In genomic region chr12:57744777-57745484, GRCh38 we compare ENCODE assay signal across 8 cellular contexts. TPM values are rescaled to one million over a fixed set of nuclear protein-coding genes. Genes with fewer than 3 reads are reported as not detected.
A peak's percentile ranks its signal among the peaks of the same experiment; 100 is the strongest.
DNase-seq lines count a peak whose midpoint lies in the region; ATAC-seq lines count a peak whose summit lies in the region.

Gene TSPAN31 (plus strand): TSS chr12:57745039. CDS start chr12:57745155, 116 bp downstream.

- peaks cover 35 to 46% (median 43%) of the 10 kb centered on the region in 11 experiments for H3K36me3 ChIP-seq in BLaER1 treated with 17β-estradiol and CSF1 and Interleukin-3, amounts not matched to agents 10 nM and 100 nM

- POLR2A ChIA-PET in activated CD4-positive, alpha-beta T cell treated with anti-CD3 and anti-CD28 coated beads, Interleukin-2, amount 10 ng/mL, durations not matched to agents 7 days and 5 days (lab: Charles Lee): no interaction called here

- H3K27ac ChIP-seq in BLaER1 treated with 17β-estradiol and CSF1 and Interleukin-3, amounts not matched to agents 10 nM and 100 nM: peak within 1 kb of the TSS; percentile 79 to 98 (median 88)
- H3K27ac ChIP-seq in layer of hippocampus (ENCODE audit: low read depth, low read length): peak within 1 kb of the TSS; percentile 90

- H3K4me1 ChIP-seq in BLaER1 treated with 17β-estradiol and CSF1 and Interleukin-3, amounts not matched to agents 10 nM and 100 nM: peaks cover 46 to 68% (median 53%) of the 10 kb centered on the region in 10 experiments

- H3K4me3 ChIP-seq in BLaER1 treated with 17β-estradiol and CSF1 and Interleukin-3, amounts not matched to agents 10 nM and 100 nM: peak within 1 kb of the TSS; percentile 74 to 91 (median 82)

- H3K27me3 ChIP-seq in BLaER1 treated with 17β-estradiol and CSF1 and Interleukin-3, amounts not matched to agents 10 nM and 100 nM: no peaks in the 10 kb centered on the region
- no peaks in the 10 kb centered on the region for H3K27me3 ChIP-seq in layer of hippocampus (ENCODE audit: control insufficient read depth, insufficient read depth, low read length)

- DNase-seq in NCI-H748 (lab: John Stamatoyannopoulos, UW; ENCODE audit: unreplicated experiment) (peak; percentile 98), cortex of kidney (lab: John Stamatoyannopoulos, UW) (peak; percentile 57)
- peak; percentile 98 for DNase-seq in activated CD4-positive, alpha-beta T cell treated with anti-CD3 and anti-CD28 coated beads, Interleukin-2, amount 10 ng/mL, durations not matched to agents 7 days and 5 days
- DNase-seq in stimulated activated CD4-positive, alpha-beta T cell treated with anti-CD3 and anti-CD28 coated beads, Interleukin-1b, Interleukin-23, amount 100 ng/mL, for 24 hours (ENCODE audit: low read depth in 4 of 4, low spot score in 1 of 4): peak; percentile 85 to 94 (median 89)

- H3K4me3 Mint-ChIP-seq in activated CD4-positive, alpha-beta T cell treated with anti-CD3 and anti-CD28 coated beads, Interleukin-2, amount 10 ng/mL, durations not matched to agents 7 days and 5 days: peak within 1 kb of the TSS; percentile 81

- no peaks in the 10 kb centered on the region for H3K9me3 ChIP-seq in BLaER1 treated with 17β-estradiol and CSF1 and Interleukin-3, amounts not matched to agents 10 nM and 100 nM (replicated peaks in 1 of 11)

- H3K27ac Mint-ChIP-seq in activated CD4-positive, alpha-beta T cell treated with anti-CD3 and anti-CD28 coated beads, Interleukin-2, amount 10 ng/mL, durations not matched to agents 7 days and 5 days: peak within 1 kb of the TSS; percentile 92

- no peaks in the 10 kb centered on the region for H3K9me3 Mint-ChIP-seq in activated CD4-positive, alpha-beta T cell treated with anti-CD3 and anti-CD28 coated beads, Interleukin-2, amount 10 ng/mL, durations not matched to agents 7 days and 5 days

- peak within 1 kb of the TSS; percentile 84 to 98 (median 87) for H3K9ac ChIP-seq in BLaER1 treated with 17β-estradiol and CSF1 and Interleukin-3, amounts not matched to agents 10 nM and 100 nM

- ATAC-seq in GM19372 (IDR thresholded peaks at IDR 0.05; ENCODE audit: low read depth, unreplicated experiment) (peak; percentile 75), HG03521 (IDR thresholded peaks at IDR 0.05; ENCODE audit: unreplicated experiment) (peak; percentile 77)

- peaks cover 0 to 44% (median 9%) of the 10 kb centered on the region in 11 experiments; a peak in 12 of 22 replicates for H4K20me1 ChIP-seq in BLaER1 treated with 17β-estradiol and CSF1 and Interleukin-3, amounts not matched to agents 10 nM and 100 nM

- H3K36me3 Mint-ChIP-seq in activated CD4-positive, alpha-beta T cell treated with anti-CD3 and anti-CD28 coated beads, Interleukin-2, amount 10 ng/mL, durations not matched to agents 7 days and 5 days (ENCODE audit: low read depth): peaks cover 40% of the 10 kb centered on the region

- no peaks in the 10 kb centered on the region for H3K27me3 Mint-ChIP-seq in activated CD4-positive, alpha-beta T cell treated with anti-CD3 and anti-CD28 coated beads, Interleukin-2, amount 10 ng/mL, durations not matched to agents 7 days and 5 days

- CTCF ChIA-PET in activated CD4-positive, alpha-beta T cell treated with anti-CD3 and anti-CD28 coated beads, Interleukin-2, amount 10 ng/mL, durations not matched to agents 7 days and 5 days (lab: Charles Lee): interaction anchor here (0.5 to 2.2 kb wide), 6 partner anchors 10 to 1269 kb away, joined by 3 to 6 read pairs (median 4); no protein-coding TSS in a partner anchor

- H3K4me2 ChIP-seq in BLaER1 treated with 17β-estradiol and CSF1 and Interleukin-3, amounts not matched to agents 10 nM and 100 nM: peak within 1 kb of the TSS; percentile 79 to 96 (median 91)

- H3K4me1 Mint-ChIP-seq in activated CD4-positive, alpha-beta T cell treated with anti-CD3 and anti-CD28 coated beads, Interleukin-2, amount 10 ng/mL, durations not matched to agents 7 days and 5 days: peaks cover 58% of the 10 kb centered on the region

RNA-seq across cellular contexts. Expression of gene TSPAN31, which starts in this region (rescaled TPM):
- 10 to 100 TPM; 18.6 to 22.3 TPM for total RNA-seq in activated CD4-positive, alpha-beta T cell treated with anti-CD3 and anti-CD28 coated beads, Interleukin-2, amount 10 ng/mL, durations not matched to agents 7 days and 5 days

Comparison
In these comparisons a context has a peak if more than half of its experiments do, and no peak if none do; other contexts are left out.
1. Peak in every context shown above with its lines: DNase-seq, ATAC-seq, H3K4me3 ChIP-seq and H3K27ac ChIP-seq.